In the genomic region with DNA sequence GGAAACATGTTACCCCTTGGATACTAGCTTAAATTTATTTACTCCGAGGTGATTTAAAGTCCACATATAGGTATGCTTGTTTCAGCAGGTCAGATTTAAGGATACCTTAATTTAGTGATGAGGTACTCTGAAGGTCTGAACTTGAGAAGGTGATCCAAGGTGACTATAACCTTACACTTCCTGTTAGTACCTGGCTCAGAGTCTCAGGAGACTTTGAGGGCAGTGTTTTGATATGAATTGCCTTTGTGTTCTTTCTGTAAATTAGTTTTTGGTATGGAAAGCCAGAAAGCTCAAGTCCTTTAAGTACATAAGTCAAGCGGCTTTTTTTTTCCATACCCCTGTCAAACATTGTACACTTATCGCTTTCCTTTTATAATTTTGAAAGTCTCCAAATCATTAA, we compare ENCODE assay signal across 20 cellular contexts.
A peak's percentile ranks its signal among the peaks of the same experiment; 100 is the strongest.
DNase-seq lines count a peak whose midpoint lies in the region; ATAC-seq and TF ChIP-seq lines count a peak whose summit lies in the region.
"Had no signal": no experiment of that assay in that cellular context is flagged by ENCODE, and none has a peak within 500 bp of the region (broad histone marks: within the 10 kb centered on the region; RNA-seq: fewer than 3 reads in every experiment).

No MANE protein-coding gene starts in this region.

- H3K14ac ChIP-seq in IMR-90 (replicated peaks; ENCODE audit: low read depth, low read length), result peak overlapping the region; percentile 23; the same call in 1 of the 2 replicates

- no peak overlapping the region for H3K4me3 Mint-ChIP-seq in mesothelial cell of epicardium
- H3K4me3 Mint-ChIP-seq: activated naive CD8-positive, alpha-beta T cell treated with anti-CD3 and anti-CD28 coated beads, Interleukin-2, amount 50 U/mL, for 24 hours; GM23338 had no signal

- no peak overlapping the region for H4K91ac ChIP-seq in IMR-90 (ENCODE audit: insufficient read depth, low read depth, low read length)

- TF ChIP-seq CTCF in DOHH2 (IDR thresholded peaks at IDR 0.05; ENCODE audit: low read depth, low read length, poor library complexity, severe bottlenecking) (no peak), IMR-90 (conservative IDR thresholded peaks at IDR 0.05; ENCODE audit: low read depth, low read length) (no peak), mammary epithelial cell (conservative IDR thresholded peaks at IDR 0.05 in 1 of 2, IDR thresholded peaks at IDR 0.05 in 1 of 2; ENCODE audit: extremely low read depth in 1 of 2, insufficient read depth in 1 of 2, low read depth in 1 of 2, low read length in 2 of 2) (no peak), mesothelial cell of epicardium (IDR thresholded peaks at IDR 0.05; ENCODE audit: unreplicated experiment) (no peak), RWPE1 (conservative IDR thresholded peaks at IDR 0.05; ENCODE audit: low read depth) (no peak)

- CTCF ChIA-PET in IMR-90 (lab: Yijun Ruan, JAX) (no interaction called here), mammary epithelial cell (lab: Charles Lee; ENCODE audit: low non-redundant PET) (no interaction called here), RWPE1 (lab: Yijun Ruan, JAX) (interaction anchor here (0.7 kb wide), 1 partner anchor 181 kb away, joined by 4 read pairs; no protein-coding TSS in a partner anchor)

- no peaks in the 10 kb centered on the region for H3K9me2 ChIP-seq in DOHH2 (replicated peaks; ENCODE audit: control insufficient read depth, low read length)

- peak overlapping the region; percentile 57 for H2BK20ac ChIP-seq in IMR-90 (ENCODE audit: low read depth, low read length)

- H3K36me3 ChIP-seq in DOHH2 (ENCODE audit: control insufficient read depth, low read length), result no peaks in the 10 kb centered on the region
- H3K36me3 ChIP-seq in IMR-90 (ENCODE audit: control insufficient read depth, insufficient read depth, low read length), result no peaks in the 10 kb centered on the region
- H3K36me3 ChIP-seq in mammary epithelial cell (ENCODE audit: insufficient read depth, low read length), result no peaks in the 10 kb centered on the region
- H3K36me3 ChIP-seq: cardiac muscle cell, heart right ventricle, neutrophil, SJCRH30 had no signal

- H3K27ac ChIP-seq in DOHH2 (ENCODE audit: low read depth, low read length) (no peak overlapping the region), IMR-90 (ENCODE audit: insufficient read depth, low read length) (peak overlapping the region; percentile 16; the same call in 1 of the 2 replicates), mammary epithelial cell (ENCODE audit: insufficient read depth, low read depth, low read length) (peak overlapping the region; percentile 98), RWPE1 (no peak overlapping the region)
- H3K27ac ChIP-seq: cardiac muscle cell, dorsolateral prefrontal cortex, heart right ventricle, neutrophil, SJCRH30 had no signal

- intact Hi-C loops in IMR-90 (cut with micrococcal nuclease) (loop anchor here (10.0 kb wide), 1 partner anchor 1122 kb away; no protein-coding TSS in a partner anchor), mammary epithelial cell (cut with micrococcal nuclease) (loop anchor here (2.0 to 10.0 kb wide), 2 partner anchors 282 to 846 kb away; no protein-coding TSS in a partner anchor)

- H4K20me1 ChIP-seq in DOHH2 (ENCODE audit: control insufficient read depth, insufficient read depth, low read depth, low read length) (no peaks in the 10 kb centered on the region), IMR-90 (ENCODE audit: insufficient read depth, low read length) (no peaks in the 10 kb centered on the region), mammary epithelial cell (ENCODE audit: insufficient read depth, low read length) (no peaks in the 10 kb centered on the region)

- no peak overlapping the region for H3K56ac ChIP-seq in IMR-90 (ENCODE audit: extremely low read depth, insufficient read depth, low read length)

- H3K27me3 ChIP-seq in DOHH2 (ENCODE audit: control insufficient read depth, low read length) (no peaks in the 10 kb centered on the region), IMR-90 (ENCODE audit: control insufficient read depth, insufficient read depth, low read length) (no peaks in the 10 kb centered on the region), mammary epithelial cell (ENCODE audit: insufficient read depth, low read length) (no peaks in the 10 kb centered on the region)
- H3K27me3 ChIP-seq: cardiac muscle cell, dorsolateral prefrontal cortex, heart right ventricle, neutrophil, SJCRH30 had no signal

- peak overlapping the region in 1 of 2 experiments; percentile 48; a peak in 3 of 4 replicates for H4K8ac ChIP-seq in IMR-90 (ENCODE audit: low read depth in 2 of 2, low read length in 2 of 2)

- H3K4me3 ChIP-seq in DOHH2 (ENCODE audit: low read length), result no peak overlapping the region
- H3K4me3 ChIP-seq in IMR-90 (ENCODE audit: insufficient read depth, low read depth, low read length), result no peak overlapping the region
- H3K4me3 ChIP-seq in mammary epithelial cell (replicated peaks in 1 of 3; ENCODE audit: insufficient read depth in 1 of 3, low read depth in 2 of 3, low read length in 3 of 3), result no peak overlapping the region
- H3K4me3 ChIP-seq: cardiac muscle cell, dorsolateral prefrontal cortex, GM23338, heart right ventricle, SJCRH30 had no signal

- H3K4me1 ChIP-seq in DOHH2 (ENCODE audit: control insufficient read depth, low read length) (peaks cover 14% of the 10 kb centered on the region), IMR-90 (ENCODE audit: control insufficient read depth, insufficient read depth, low read length) (peaks cover 2% of the 10 kb centered on the region; the same call in 1 of the 2 replicates), mammary epithelial cell (ENCODE audit: insufficient read depth, low read length) (peaks cover 19% of the 10 kb centered on the region)
- H3K4me1 ChIP-seq: SJCRH30 had no signal

- H2BK15ac ChIP-seq in IMR-90 (ENCODE audit: low read depth, low read length), result peak overlapping the region; percentile 62; the same call in 1 of the 3 replicates

- H4K5ac ChIP-seq in IMR-90 (ENCODE audit: low read depth, low read length), result peak overlapping the region; percentile 30; the same call in 1 of the 2 replicates

- no peaks in the 10 kb centered on the region for H3K9me1 ChIP-seq in IMR-90 (ENCODE audit: insufficient read depth, low read length)

- peak overlapping the region; percentile 41 for H3K4me2 ChIP-seq in DOHH2 (ENCODE audit: low read length)
- H3K4me2 ChIP-seq in IMR-90 (ENCODE audit: low read depth, low read length), result no peak overlapping the region
- H3K4me2 ChIP-seq in mammary epithelial cell (ENCODE audit: insufficient read depth, low read depth, low read length), result peak overlapping the region; percentile 48
- H3K4me2 ChIP-seq: GM23338 had no signal

- H3K27me3 Mint-ChIP-seq in mesothelial cell of epicardium (ENCODE audit: low read depth), result no peaks in the 10 kb centered on the region
- H3K27me3 Mint-ChIP-seq: activated naive CD8-positive, alpha-beta T cell treated with anti-CD3 and anti-CD28 coated beads, Interleukin-2, amount 50 U/mL, for 24 hours had no signal

- no peaks in the 10 kb centered on the region for H3F3A ChIP-seq in DOHH2 (ENCODE audit: control insufficient read depth, insufficient read depth)

- H2AFZ ChIP-seq in IMR-90 (replicated peaks; ENCODE audit: low read length, poor library complexity) (no peak overlapping the region), mammary epithelial cell (ENCODE audit: low read depth, low read length) (no peak overlapping the region)
- H2AFZ ChIP-seq: GM23338 had no signal

- no peaks in the 10 kb centered on the region for H3K79me2 ChIP-seq in DOHH2 (ENCODE audit: control insufficient read depth, low read length)
- H3K79me2 ChIP-seq in mammary epithelial cell (ENCODE audit: insufficient read depth, low read length), result no peaks in the 10 kb centered on the region

- BruUV-seq in IMR-90 (replicated peaks; lab: Mats Ljungman, UMichigan), result no TSS peak
- BruUV-seq in mammary epithelial cell (replicated peaks; lab: Mats Ljungman, UMichigan), result no TSS peak

- peak overlapping the region; percentile 58 for H2BK5ac ChIP-seq in IMR-90 (ENCODE audit: low read depth, low read length, poor library complexity, severe bottlenecking)

- no peak for TF ChIP-seq RAD21 in IMR-90 (IDR thresholded peaks at IDR 0.05; ENCODE audit: low read length)

- ATAC-seq in IMR-90 (ENCODE audit: low read depth), result no peak
- no peak for ATAC-seq in GM18505 (IDR thresholded peaks at IDR 0.05; ENCODE audit: unreplicated experiment)
- ATAC-seq: heart right ventricle had no signal

- POLR2A ChIA-PET in IMR-90 (lab: Charles Lee; ENCODE audit: unreplicated experiment), result no interaction called here
- POLR2A ChIA-PET in RWPE1 (lab: Yijun Ruan, JAX; ENCODE audit: low non-redundant PET), result no interaction called here

- H3K4ac ChIP-seq in IMR-90 (ENCODE audit: low read depth, low read length), result peak overlapping the region; percentile 57; the same call in 1 of the 2 replicates

- in situ Hi-C loops in IMR-90 (cut with MboI; ENCODE audit: low sequenced_read_pairs) (no loop called here), mammary epithelial cell (cut with MboI; ENCODE audit: low sequenced_read_pairs in 2 of 2) (no loop called here)

- dilution Hi-C loops in IMR-90 (cut with HindIII; ENCODE audit: low sequenced_read_pairs, unreplicated experiment), result no loop called here
- dilution Hi-C loops in mammary epithelial cell (cut with HindIII; ENCODE audit: low sequenced_read_pairs), result no loop called here

- WGBS in IMR-90 (ENCODE audit: extremely low coverage in 2 of 2, insufficient read length in 1 of 2), 2 experiments, result no CpG with 5 or more reads among the region's 3 CpGs
- 96% methylated on average over 3 of the region's 3 CpGs for WGBS in mammary epithelial cell (ENCODE audit: low coverage, missing lambda C conversion rate)

- peak overlapping the region; percentile 24 for H3K27ac Mint-ChIP-seq in mesothelial cell of epicardium
- H3K27ac Mint-ChIP-seq: activated naive CD8-positive, alpha-beta T cell treated with anti-CD3 and anti-CD28 coated beads, Interleukin-2, amount 50 U/mL, for 24 hours; GM23338 had no signal

- H3K9me3 Mint-ChIP-seq in mesothelial cell of epicardium, result peaks cover 6% of the 10 kb centered on the region

- H2BK120ac ChIP-seq in IMR-90 (ENCODE audit: low read depth, low read length), result peak overlapping the region; percentile 48

- peaks cover 6% of the 10 kb centered on the region for H3K36me3 Mint-ChIP-seq in mesothelial cell of epicardium

- no peaks in the 10 kb centered on the region for H3K79me1 ChIP-seq in IMR-90 (ENCODE audit: low read depth in 1 of 2, low read length in 2 of 2)

- H3K18ac ChIP-seq in IMR-90 (ENCODE audit: low read depth, low read length), result peak overlapping the region; percentile 74

- no peak overlapping the region for H3K23ac ChIP-seq in IMR-90 (ENCODE audit: low read depth, low read length)

- H2AK9ac ChIP-seq in IMR-90 (replicated peaks; ENCODE audit: low read depth, low read length, poor library complexity), result no peak overlapping the region

- no peak for TF ChIP-seq POLR2A in IMR-90 (IDR thresholded peaks at IDR 0.05; ENCODE audit: low read depth, low read length)
- no peak for TF ChIP-seq POLR2A in GM18505 (IDR thresholded peaks at IDR 0.05; ENCODE audit: borderline replicate concordance, extremely low read depth, insufficient read depth, insufficient read length)

- no peak overlapping the region; the same call in 1 of the 2 replicates for H2AK5ac ChIP-seq in IMR-90 (ENCODE audit: low read depth, low read length)

- H3K9ac ChIP-seq in IMR-90 (ENCODE audit: low read depth, low read length), result no peak overlapping the region
- no peak overlapping the region for H3K9ac ChIP-seq in mammary epithelial cell (ENCODE audit: insufficient read depth, low read length)

- H3K9me3 ChIP-seq in DOHH2 (ENCODE audit: control insufficient read depth, insufficient read depth, low read length), result no peaks in the 10 kb centered on the region
- H3K9me3 ChIP-seq in IMR-90 (ENCODE audit: control insufficient read depth, insufficient read depth, low read length), result peaks cover 5% of the 10 kb centered on the region; the same call in 1 of the 2 replicates
- peaks cover 7% of the 10 kb centered on the region for H3K9me3 ChIP-seq in mammary epithelial cell (replicated peaks; ENCODE audit: insufficient read depth, low read length)
- H3K9me3 ChIP-seq: neutrophil, SJCRH30 had no signal

- DNase-seq in IMR-90 (no peak), mammary epithelial cell (peak; percentile 28), mesothelial cell of epicardium (ENCODE audit: low spot score in 2 of 2, unreplicated experiment in 2 of 2) (no peak), CD1c-positive myeloid dendritic cell (ENCODE audit: extremely low spot score) (no peak), RWPE1 (ENCODE audit: low spot score) (no peak), COLO668 (lab: John Stamatoyannopoulos, UW; ENCODE audit: unreplicated experiment) (no peak)
- DNase-seq: activated CD4-positive, CD25-positive, alpha-beta regulatory T cell; activated CD8-positive, alpha-beta memory T cell treated with anti-CD3 and anti-CD28 coated beads for 24 hours; activated naive CD8-positive, alpha-beta T cell treated with anti-CD3 and anti-CD28 coated beads, Interleukin-2, amount 50 U/mL, for 24 hours; COR-L47; dorsolateral prefrontal cortex; heart right ventricle; NCI-H446; right cardiac atrium; SJCRH30 had no signal

- H3K4me1 Mint-ChIP-seq in mesothelial cell of epicardium, result peaks cover 28% of the 10 kb centered on the region

Comparison
In these comparisons a context has a peak if more than half of its experiments do, and no peak if none do; other contexts are left out.
1. H3K27ac ChIP-seq: peak in IMR-90 (single experiment) and mammary epithelial cell (single experiment); none in DOHH2 (single experiment) and RWPE1 (single experiment).